ENCODE assay signal across 1 cellular context in the genomic region with DNA sequence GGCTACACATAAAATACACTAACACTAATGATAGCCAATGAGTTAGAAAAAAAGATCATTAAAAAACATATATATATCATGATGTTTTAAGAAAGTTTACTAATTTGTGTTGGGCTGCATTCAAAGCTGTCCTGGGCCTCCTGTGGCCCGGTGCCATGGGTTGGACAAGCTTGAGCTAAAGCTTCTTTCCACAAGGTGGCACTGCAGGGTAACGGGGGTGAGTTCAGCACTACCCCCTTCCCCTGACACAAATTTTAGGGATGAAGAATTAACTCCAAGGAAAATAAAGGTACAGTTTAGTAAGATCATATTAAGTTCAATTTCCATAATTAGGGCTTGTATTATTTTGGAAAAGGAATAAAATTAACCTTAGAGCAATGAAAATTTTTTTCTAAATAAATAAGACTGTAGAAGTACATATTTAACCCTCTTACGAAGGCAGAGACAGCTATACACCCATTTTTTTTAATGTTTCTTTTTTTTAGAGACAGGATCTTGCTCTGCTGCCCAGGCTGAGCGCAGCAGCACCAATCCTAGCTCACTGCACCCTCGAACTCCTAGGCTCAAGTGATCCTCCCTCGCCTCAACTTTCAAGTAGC.
TF ChIP-seq lines count a peak whose summit lies in the region.

No MANE protein-coding gene starts in this region.

TF ChIP-seq in WTC11, 78 proteins besides CTCF, POLR2A, EP300 and RAD21 (continued from another document):
- TF ChIP-seq FOXP4 (CRISPR knock-in tag; IDR thresholded peaks at IDR 0.05), result no peak
- TF ChIP-seq, protein P1, sequence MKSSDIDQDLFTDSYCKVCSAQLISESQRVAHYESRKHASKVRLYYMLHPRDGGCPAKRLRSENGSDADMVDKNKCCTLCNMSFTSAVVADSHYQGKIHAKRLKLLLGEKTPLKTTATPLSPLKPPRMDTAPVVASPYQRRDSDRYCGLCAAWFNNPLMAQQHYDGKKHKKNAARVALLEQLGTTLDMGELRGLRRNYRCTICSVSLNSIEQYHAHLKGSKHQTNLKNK (CRISPR knock-in tag; IDR thresholded peaks at IDR 0.05), result no peak
- no peak for TF ChIP-seq ZNF281 (CRISPR knock-in tag; IDR thresholded peaks at IDR 0.05)
- TF ChIP-seq, protein P2, sequence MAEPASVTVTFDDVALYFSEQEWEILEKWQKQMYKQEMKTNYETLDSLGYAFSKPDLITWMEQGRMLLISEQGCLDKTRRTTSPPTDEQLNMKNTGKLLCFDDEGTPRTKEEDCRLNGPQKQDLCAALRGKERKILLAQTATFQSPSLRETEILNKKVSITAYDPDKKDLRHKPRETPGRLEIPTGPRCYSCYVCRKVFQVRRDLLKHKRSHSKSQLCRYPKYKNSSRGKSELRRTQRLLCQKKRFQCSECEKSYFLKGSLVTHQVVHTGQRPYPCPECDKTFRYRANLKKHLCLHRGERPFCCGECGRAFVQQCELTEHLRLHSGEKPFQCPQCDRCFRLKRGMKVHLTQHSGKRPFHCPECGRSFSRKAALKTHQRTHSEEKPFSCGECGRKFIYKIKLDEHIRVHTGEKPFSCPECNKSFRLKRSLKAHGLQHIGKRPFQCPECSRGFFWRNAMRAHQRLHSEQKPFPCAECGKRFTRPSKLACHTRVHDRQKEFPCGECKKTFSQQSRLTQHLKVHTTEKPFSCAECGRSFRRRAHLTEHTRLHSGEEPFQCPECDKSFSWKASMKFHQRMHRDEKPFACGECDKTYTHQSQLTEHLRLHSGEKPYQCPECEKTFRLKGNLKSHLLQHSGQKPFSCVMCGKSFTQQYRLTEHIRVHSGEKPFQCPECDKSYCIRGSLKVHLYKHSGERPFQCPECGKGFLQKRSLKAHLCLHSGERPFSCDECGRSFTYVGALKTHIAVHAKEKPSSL (CRISPR knock-in tag; conservative IDR thresholded peaks at IDR 0.05), result no peak
